ENCODE assay signal across 10 cellular contexts in the genomic region with DNA sequence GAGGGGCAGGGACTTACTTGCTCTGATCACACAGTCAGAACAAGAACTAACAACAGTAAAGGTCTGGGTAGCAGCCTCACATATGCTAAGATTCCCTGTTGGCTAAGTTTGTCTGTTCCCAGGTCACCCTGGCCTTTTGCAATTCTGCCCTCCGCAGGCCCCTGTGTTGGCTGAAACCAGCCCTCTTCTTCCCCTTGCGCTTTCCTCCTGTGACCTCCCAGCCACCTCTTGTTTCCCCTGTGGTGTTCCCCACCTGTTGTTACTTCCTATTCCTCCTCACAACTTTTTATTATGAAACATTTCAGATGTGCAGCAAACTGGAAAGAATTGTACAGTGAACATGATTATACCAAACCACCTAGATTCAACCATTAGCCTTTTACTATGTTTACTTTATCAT. TPM values are rescaled to one million over a fixed set of nuclear protein-coding genes. Genes with fewer than 3 reads are reported as not detected.
DNase-seq lines count a peak whose midpoint lies in the region; ATAC-seq and FAIRE-seq lines count a peak whose summit lies in the region.
"Had no signal": no experiment of that assay in that cellular context is flagged by ENCODE, and none has a peak within 500 bp of the region (broad histone marks: within the 10 kb centered on the region; RNA-seq: fewer than 3 reads in every experiment).

No MANE protein-coding gene starts in this region.

- intact Hi-C loops in activated CD4-positive, alpha-beta memory T cell treated with anti-CD3 and anti-CD28 coated beads for 36 hours (cut with micrococcal nuclease): no loop called here

- H3K9me3 Mint-ChIP-seq in activated CD4-positive, alpha-beta memory T cell treated with anti-CD3 and anti-CD28 coated beads for 36 hours: no peaks in the 10 kb centered on the region
- H3K9me3 Mint-ChIP-seq in activated CD4-positive, alpha-beta memory T cell treated with anti-CD3 and anti-CD28 coated beads, Interleukin-2, amount 10 ng/mL, durations not matched to agents 7 days and 5 days: no peaks in the 10 kb centered on the region
- no peaks in the 10 kb centered on the region for H3K9me3 Mint-ChIP-seq in IgD-negative memory B cell
- H3K9me3 Mint-ChIP-seq in central memory CD8-positive, alpha-beta T cell: no peaks in the 10 kb centered on the region
- no peaks in the 10 kb centered on the region for H3K9me3 Mint-ChIP-seq in stimulated activated naive CD8-positive, alpha-beta T cell treated with anti-CD3 and anti-CD28 coated beads, Interleukin-15, amount 100 ng/mL, for 72 hours

- POLR2A ChIA-PET in activated CD4-positive, alpha-beta memory T cell treated with anti-CD3 and anti-CD28 coated beads for 36 hours (lab: Charles Lee): interaction anchor here (0.6 kb wide), 1 partner anchor 8 kb away, joined by 3 read pairs; no protein-coding TSS in a partner anchor
- POLR2A ChIA-PET in activated CD4-positive, alpha-beta memory T cell treated with anti-CD3 and anti-CD28 coated beads, Interleukin-2, amount 10 ng/mL, durations not matched to agents 7 days and 5 days (lab: Charles Lee): no interaction called here

- no peak for ATAC-seq in central memory CD8-positive, alpha-beta T cell (replicated peaks; ENCODE audit: extremely low read depth, poor library complexity, severe bottlenecking)
- ATAC-seq in stimulated activated naive CD8-positive, alpha-beta T cell treated with anti-CD3 and anti-CD28 coated beads, Interleukin-15, amount 100 ng/mL, for 72 hours: no peak
- ATAC-seq: Panc1 had no signal

- no peak for FAIRE-seq in RCC 7860 (lab: Jason Lieb, UNC)

- peak overlapping the region; percentile 38 for H3K27ac Mint-ChIP-seq in activated CD4-positive, alpha-beta memory T cell treated with anti-CD3 and anti-CD28 coated beads for 36 hours
- no peak overlapping the region for H3K27ac Mint-ChIP-seq in activated CD4-positive, alpha-beta memory T cell treated with anti-CD3 and anti-CD28 coated beads, Interleukin-2, amount 10 ng/mL, durations not matched to agents 7 days and 5 days
- peak overlapping the region in 1 of 3 donors; percentile 4 for H3K27ac Mint-ChIP-seq in IgD-negative memory B cell
- H3K27ac Mint-ChIP-seq in central memory CD8-positive, alpha-beta T cell (ENCODE audit: low read depth): peak overlapping the region; percentile 52
- peak overlapping the region in 1 of 2 donors; percentile 15 for H3K27ac Mint-ChIP-seq in stimulated activated naive CD8-positive, alpha-beta T cell treated with anti-CD3 and anti-CD28 coated beads, Interleukin-15, amount 100 ng/mL, for 72 hours

- no peaks in the 10 kb centered on the region for H3K27me3 Mint-ChIP-seq in activated CD4-positive, alpha-beta memory T cell treated with anti-CD3 and anti-CD28 coated beads for 36 hours
- no peaks in the 10 kb centered on the region for H3K27me3 Mint-ChIP-seq in activated CD4-positive, alpha-beta memory T cell treated with anti-CD3 and anti-CD28 coated beads, Interleukin-2, amount 10 ng/mL, durations not matched to agents 7 days and 5 days
- H3K27me3 Mint-ChIP-seq in IgD-negative memory B cell: peaks cover 2% of the 10 kb centered on the region
- H3K27me3 Mint-ChIP-seq in central memory CD8-positive, alpha-beta T cell: no peaks in the 10 kb centered on the region
- H3K27me3 Mint-ChIP-seq in stimulated activated naive CD8-positive, alpha-beta T cell treated with anti-CD3 and anti-CD28 coated beads, Interleukin-15, amount 100 ng/mL, for 72 hours: no peaks in the 10 kb centered on the region

- CTCF ChIA-PET in activated CD4-positive, alpha-beta memory T cell treated with anti-CD3 and anti-CD28 coated beads for 36 hours (lab: Charles Lee): interaction anchor here (0.9 kb wide), 2 partner anchors 12 to 19 kb away, joined by 3 read pairs; no protein-coding TSS in a partner anchor
- CTCF ChIA-PET in activated CD4-positive, alpha-beta memory T cell treated with anti-CD3 and anti-CD28 coated beads, Interleukin-2, amount 10 ng/mL, durations not matched to agents 7 days and 5 days (lab: Charles Lee): interaction anchor here (0.9 to 1.8 kb wide), 2 partner anchors 17 to 96 kb away, joined by 3 to 6 read pairs; partner anchors contain the start of gene EIF2D

- no peaks in the 10 kb centered on the region for H3K36me3 Mint-ChIP-seq in activated CD4-positive, alpha-beta memory T cell treated with anti-CD3 and anti-CD28 coated beads for 36 hours
- peaks cover 5% of the 10 kb centered on the region for H3K36me3 Mint-ChIP-seq in activated CD4-positive, alpha-beta memory T cell treated with anti-CD3 and anti-CD28 coated beads, Interleukin-2, amount 10 ng/mL, durations not matched to agents 7 days and 5 days (ENCODE audit: low read depth)
- no peaks in the 10 kb centered on the region for H3K36me3 Mint-ChIP-seq in IgD-negative memory B cell
- peaks cover 17% of the 10 kb centered on the region for H3K36me3 Mint-ChIP-seq in central memory CD8-positive, alpha-beta T cell (ENCODE audit: insufficient read depth)

- peak; percentile 29 for DNase-seq in activated CD4-positive, alpha-beta memory T cell treated with anti-CD3 and anti-CD28 coated beads for 36 hours
- DNase-seq in activated CD4-positive, alpha-beta memory T cell treated with anti-CD3 and anti-CD28 coated beads, Interleukin-2, amount 10 ng/mL, durations not matched to agents 7 days and 5 days: no peak
- DNase-seq in central memory CD8-positive, alpha-beta T cell (ENCODE audit: low spot score in 2 of 2): no peak
- no peak for DNase-seq in stimulated activated naive CD8-positive, alpha-beta T cell treated with anti-CD3 and anti-CD28 coated beads, Interleukin-15, amount 100 ng/mL, for 72 hours
- DNase-seq in RCC 7860 (ENCODE audit: low spot score) (no peak), HUDEP-2 (lab: John Stamatoyannopoulos, UW; ENCODE audit: unreplicated experiment in 76 of 76) (no peak), NCI-H2081 treated with DMSO at 0.1 percent for 48 hours (lab: John Stamatoyannopoulos, UW) (no peak)
- DNase-seq: brain microvascular endothelial cell had no signal

- peaks cover 88% of the 10 kb centered on the region for H3K4me1 Mint-ChIP-seq in activated CD4-positive, alpha-beta memory T cell treated with anti-CD3 and anti-CD28 coated beads for 36 hours (ENCODE audit: low read depth)
- H3K4me1 Mint-ChIP-seq in activated CD4-positive, alpha-beta memory T cell treated with anti-CD3 and anti-CD28 coated beads, Interleukin-2, amount 10 ng/mL, durations not matched to agents 7 days and 5 days: peaks cover 81% of the 10 kb centered on the region
- H3K4me1 Mint-ChIP-seq in IgD-negative memory B cell: peaks cover 61 to 80% (median 67%) of the 10 kb centered on the region in 3 donors
- peaks cover 90% of the 10 kb centered on the region for H3K4me1 Mint-ChIP-seq in central memory CD8-positive, alpha-beta T cell
- H3K4me1 Mint-ChIP-seq in stimulated activated naive CD8-positive, alpha-beta T cell treated with anti-CD3 and anti-CD28 coated beads, Interleukin-15, amount 100 ng/mL, for 72 hours: peaks cover 92% of the 10 kb centered on the region

- H3K4me3 Mint-ChIP-seq in activated CD4-positive, alpha-beta memory T cell treated with anti-CD3 and anti-CD28 coated beads for 36 hours: no peak overlapping the region
- H3K4me3 Mint-ChIP-seq in activated CD4-positive, alpha-beta memory T cell treated with anti-CD3 and anti-CD28 coated beads, Interleukin-2, amount 10 ng/mL, durations not matched to agents 7 days and 5 days: no peak overlapping the region
- peak overlapping the region; percentile 10 to 74 (median 21) for H3K4me3 Mint-ChIP-seq in IgD-negative memory B cell
- peak overlapping the region; percentile 12 for H3K4me3 Mint-ChIP-seq in central memory CD8-positive, alpha-beta T cell
- H3K4me3 Mint-ChIP-seq in stimulated activated naive CD8-positive, alpha-beta T cell treated with anti-CD3 and anti-CD28 coated beads, Interleukin-15, amount 100 ng/mL, for 72 hours: peak overlapping the region; percentile 49

RNA-seq across cellular contexts. Expression of gene MAPKAPK2, which starts 23.4 kb away (rescaled TPM):
- total RNA-seq in activated CD4-positive, alpha-beta memory T cell treated with anti-CD3 and anti-CD28 coated beads for 36 hours: 10 to 100 TPM; 96.9 to 97.4 TPM
- total RNA-seq in activated CD4-positive, alpha-beta memory T cell treated with anti-CD3 and anti-CD28 coated beads, Interleukin-2, amount 10 ng/mL, durations not matched to agents 7 days and 5 days: 10 to 100 TPM; 89.1 to 95.2 TPM
- polyA plus RNA-seq in IgD-negative memory B cell: 4.1 TPM

Comparison
In these comparisons a context has a peak if more than half of its experiments do, and no peak if none do; other contexts are left out.
1. H3K4me3 Mint-ChIP-seq: peak in IgD-negative memory B cell (4 of 4), central memory CD8-positive, alpha-beta T cell (single experiment) and stimulated activated naive CD8-positive, alpha-beta T cell treated with anti-CD3 and anti-CD28 coated beads, Interleukin-15, amount 100 ng/mL, for 72 hours (2 of 2); none in activated CD4-positive, alpha-beta memory T cell treated with anti-CD3 and anti-CD28 coated beads for 36 hours (single experiment) and activated CD4-positive, alpha-beta memory T cell treated with anti-CD3 and anti-CD28 coated beads, Interleukin-2, amount 10 ng/mL, durations not matched to agents 7 days and 5 days (single experiment).